1 cellular context compared by ENCODE assay signal in the genomic region with DNA sequence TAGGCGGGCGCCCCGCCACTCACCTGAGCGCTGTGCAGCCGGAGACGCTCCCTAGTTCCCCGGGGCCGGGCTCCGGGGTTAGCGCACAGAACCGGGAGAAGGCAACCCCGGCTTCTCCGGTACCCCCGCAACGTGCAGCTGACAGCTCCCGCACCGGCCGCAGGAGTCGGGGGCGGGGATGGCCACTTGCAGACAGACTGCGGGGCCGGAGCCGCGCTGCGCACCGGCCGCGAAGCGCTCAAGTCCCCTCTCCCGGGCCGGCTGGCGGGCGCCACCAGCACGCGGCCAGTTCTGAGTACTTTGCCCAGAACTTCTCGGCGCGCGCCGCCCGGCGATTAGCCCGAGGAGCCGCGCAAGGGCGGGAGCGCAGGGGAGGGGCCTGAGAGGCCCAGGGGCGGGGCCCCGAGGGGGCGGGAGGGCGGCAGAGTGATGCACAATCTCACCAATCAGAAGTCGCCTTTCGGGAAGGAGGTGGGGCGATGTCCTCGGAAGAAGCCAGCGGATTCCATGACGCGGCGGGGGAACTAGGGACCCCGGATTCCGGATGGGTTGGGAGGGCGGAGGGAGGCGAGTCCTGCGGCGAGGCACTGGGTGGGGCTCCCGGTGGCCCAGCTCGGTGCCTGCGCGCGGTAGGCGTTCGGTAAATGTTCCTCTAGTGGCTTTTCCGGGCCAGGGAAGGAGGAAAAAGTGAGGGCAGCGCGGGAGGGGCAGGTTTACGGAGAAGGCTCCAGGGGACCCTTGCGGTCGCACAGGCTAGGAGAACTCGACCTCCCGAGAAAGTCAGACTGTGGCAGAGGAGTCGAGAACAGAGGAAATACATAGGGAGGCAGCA.
TF ChIP-seq lines count a peak whose summit lies in the region.

A gene with protein sequence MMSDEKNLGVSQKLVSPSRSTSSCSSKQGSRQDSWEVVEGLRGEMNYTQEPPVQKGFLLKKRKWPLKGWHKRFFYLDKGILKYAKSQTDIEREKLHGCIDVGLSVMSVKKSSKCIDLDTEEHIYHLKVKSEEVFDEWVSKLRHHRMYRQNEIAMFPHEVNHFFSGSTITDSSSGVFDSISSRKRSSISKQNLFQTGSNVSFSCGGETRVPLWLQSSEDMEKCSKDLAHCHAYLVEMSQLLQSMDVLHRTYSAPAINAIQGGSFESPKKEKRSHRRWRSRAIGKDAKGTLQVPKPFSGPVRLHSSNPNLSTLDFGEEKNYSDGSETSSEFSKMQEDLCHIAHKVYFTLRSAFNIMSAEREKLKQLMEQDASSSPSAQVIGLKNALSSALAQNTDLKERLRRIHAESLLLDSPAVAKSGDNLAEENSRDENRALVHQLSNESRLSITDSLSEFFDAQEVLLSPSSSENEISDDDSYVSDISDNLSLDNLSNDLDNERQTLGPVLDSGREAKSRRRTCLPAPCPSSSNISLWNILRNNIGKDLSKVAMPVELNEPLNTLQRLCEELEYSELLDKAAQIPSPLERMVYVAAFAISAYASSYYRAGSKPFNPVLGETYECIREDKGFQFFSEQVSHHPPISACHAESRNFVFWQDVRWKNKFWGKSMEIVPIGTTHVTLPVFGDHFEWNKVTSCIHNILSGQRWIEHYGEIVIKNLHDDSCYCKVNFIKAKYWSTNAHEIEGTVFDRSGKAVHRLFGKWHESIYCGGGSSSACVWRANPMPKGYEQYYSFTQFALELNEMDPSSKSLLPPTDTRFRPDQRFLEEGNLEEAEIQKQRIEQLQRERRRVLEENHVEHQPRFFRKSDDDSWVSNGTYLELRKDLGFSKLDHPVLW (minus strand): TSS at position 316 of the 832 bp plus-strand sequence. CDS start 87,706 bp downstream, outside the sequence.

TF ChIP-seq in K562, 482 proteins besides CTCF, POLR2A, EP300 and RAD21 (continued from another document):
- peak; percentile 25; the same call in 1 of the 2 replicates for TF ChIP-seq NKRF (IDR thresholded peaks at IDR 0.05; ENCODE audit: borderline replicate concordance)
